ENCODE assay signal across 8 cellular contexts in the genomic region with DNA sequence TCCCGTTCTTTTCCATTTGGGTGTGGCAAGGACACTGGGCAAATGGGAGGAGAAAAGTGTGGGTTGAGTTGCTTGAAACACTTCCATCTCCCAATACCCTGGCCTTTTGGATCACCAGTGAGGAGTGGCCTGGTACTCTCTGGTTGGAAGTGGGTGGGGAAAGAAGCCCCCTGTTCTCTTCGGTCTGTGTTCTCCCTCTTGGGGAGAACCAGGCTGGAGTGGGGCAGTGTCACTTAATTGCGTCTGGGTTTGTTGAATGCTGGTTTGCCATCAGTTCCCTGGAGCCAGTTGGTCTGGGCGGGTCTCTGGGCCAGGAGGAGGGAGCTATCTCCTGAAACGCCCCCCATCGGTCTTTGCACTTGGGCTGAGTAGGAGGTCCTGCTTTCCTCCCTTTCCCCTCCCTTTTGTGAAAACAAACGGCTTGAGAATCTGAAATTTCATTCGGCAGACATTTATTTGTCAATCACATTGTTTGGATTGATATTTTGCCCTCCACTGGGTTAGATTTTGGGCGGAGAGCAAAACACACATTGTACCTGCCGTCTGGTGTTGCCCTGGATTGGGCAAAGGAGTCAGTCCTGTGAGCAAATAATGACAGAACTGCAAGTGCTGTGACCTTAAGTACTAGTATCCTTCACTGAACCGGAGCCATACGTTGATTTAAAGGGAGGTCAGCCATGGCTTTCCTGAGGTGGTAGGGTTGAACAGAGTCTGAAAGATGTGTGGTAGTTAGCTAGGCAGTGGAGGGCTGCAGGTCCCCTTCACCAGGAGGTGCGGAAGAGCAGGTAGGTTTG. TPM values are rescaled to one million over a fixed set of nuclear protein-coding genes. Genes with fewer than 3 reads are reported as not detected.
A peak's percentile ranks its signal among the peaks of the same experiment; 100 is the strongest.
DNase-seq lines count a peak whose midpoint lies in the region; ATAC-seq and TF ChIP-seq lines count a peak whose summit lies in the region.

No MANE protein-coding gene starts in this region.

- H3K4me1 ChIP-seq in OCI-LY7 (ENCODE audit: insufficient read depth, low read length, poor library complexity, severe bottlenecking) (peaks cover 3% of the 10 kb centered on the region), esophagus muscularis mucosa (peaks cover 28 to 53% (median 48%) of the 10 kb centered on the region in 4 donors), prostate gland (replicated peaks) (peaks cover 5% of the 10 kb centered on the region)

- TF ChIP-seq POLR2A in esophagus muscularis mucosa (IDR thresholded peaks at IDR 0.05; ENCODE audit: low read depth) (no peak), prostate gland (IDR thresholded peaks at IDR 0.05) (no peak)

- no peaks in the 10 kb centered on the region for H3K9me3 ChIP-seq in OCI-LY7 (ENCODE audit: low read length)
- no peaks in the 10 kb centered on the region for H3K9me3 ChIP-seq in esophagus muscularis mucosa
- no peaks in the 10 kb centered on the region for H3K9me3 ChIP-seq in prostate gland

- H3K4me2 ChIP-seq in OCI-LY7 (ENCODE audit: low read length), result peak overlapping the region; percentile 62

- no peaks in the 10 kb centered on the region for H3K27me3 ChIP-seq in esophagus muscularis mucosa
- H3K27me3 ChIP-seq in prostate gland (replicated peaks; ENCODE audit: insufficient read depth), result no peaks in the 10 kb centered on the region

- no peaks in the 10 kb centered on the region for H3K36me3 ChIP-seq in OCI-LY7 (ENCODE audit: insufficient read depth, low read length)
- H3K36me3 ChIP-seq in esophagus muscularis mucosa, result no peaks in the 10 kb centered on the region
- no peaks in the 10 kb centered on the region for H3K36me3 ChIP-seq in prostate gland

- H3K9me2 ChIP-seq in OCI-LY7 (ENCODE audit: insufficient read depth, low read length), result no peaks in the 10 kb centered on the region

- 0 out of 2 replicates have a peak, but pooled peaks cover 4% of the 10 kb centered on the region for H4K20me1 ChIP-seq in OCI-LY7 (ENCODE audit: insufficient read depth, low read length)

- 65% methylated on average over 13 of the region's 13 CpGs for WGBS in esophagus muscularis mucosa
- 62% methylated on average over 13 of the region's 13 CpGs for WGBS in prostate gland

- intact Hi-C loops in OCI-LY7 (cut with micrococcal nuclease; ENCODE audit: unreplicated experiment), result no loop called here
- intact Hi-C loops in esophagus muscularis mucosa (cut with DNase I), result loop anchor here (10.0 kb wide), 1 partner anchor 136 kb away; the partner anchor contains the start of gene SEC22A
- intact Hi-C loops in prostate gland (cut with DNase I), result no loop called here

- H3K4me3 ChIP-seq in OCI-LY7 (ENCODE audit: low read depth, low read length, poor library complexity, severe bottlenecking), result peak overlapping the region; percentile 80
- peak overlapping the region; percentile 83 to 95 (median 86) for H3K4me3 ChIP-seq in esophagus muscularis mucosa
- H3K4me3 ChIP-seq in prostate gland, result peak overlapping the region; percentile 74 to 92

- H3K27ac ChIP-seq in OCI-LY7 (ENCODE audit: low read depth, low read length, poor library complexity, severe bottlenecking), result no peak overlapping the region
- H3K27ac ChIP-seq in esophagus muscularis mucosa (replicated peaks in 1 of 4), result peak overlapping the region in 3 of 4 donors; percentile 75 to 92 (median 78)
- H3K27ac ChIP-seq in prostate gland, result peak overlapping the region; percentile 71 to 76
- H3K27ac ChIP-seq in caudate nucleus (ENCODE audit: low read depth, low read length), result no peak overlapping the region

- POLR2A ChIA-PET in OCI-LY7 (lab: Charles Lee), result no interaction called here

- no peak for ATAC-seq in omental fat pad (ENCODE audit: low FRiP score)

- TF ChIP-seq CTCF in OCI-LY7 (conservative IDR thresholded peaks at IDR 0.05; ENCODE audit: low read length), result no peak
- no peak for TF ChIP-seq CTCF in esophagus muscularis mucosa (IDR thresholded peaks at IDR 0.05)
- TF ChIP-seq CTCF in prostate gland (IDR thresholded peaks at IDR 0.05), result no peak
- no peak for TF ChIP-seq CTCF in omental fat pad (IDR thresholded peaks at IDR 0.05)

- H2AFZ ChIP-seq in OCI-LY7 (ENCODE audit: low read length), result no peak overlapping the region

- BruUV-seq in OCI-LY7 (replicated peaks; lab: Mats Ljungman, UMichigan), result TSS peak; percentile 62

- H3K79me2 ChIP-seq in OCI-LY7 (ENCODE audit: insufficient read depth, low read depth, low read length), result peaks cover 11% of the 10 kb centered on the region; the same call in 1 of the 2 replicates

- TF ChIP-seq EP300 in esophagus muscularis mucosa (IDR thresholded peaks at IDR 0.05), result no peak

- CTCF ChIA-PET in OCI-LY7 (lab: Charles Lee; ENCODE audit: unreplicated experiment), result no interaction called here

- DNase-seq in GM03348 (ENCODE audit: low spot score), result peak; percentile 61
- DNase-seq in OCI-LY7 (ENCODE audit: low spot score), result no peak
- DNase-seq in esophagus muscularis mucosa (ENCODE audit: extremely low spot score), result no peak
- peak; percentile 40 for DNase-seq in prostate gland (ENCODE audit: low spot score)
- no peak for DNase-seq in NCI-H1417 (lab: John Stamatoyannopoulos, UW)
- DNase-seq in caudate nucleus (lab: John Stamatoyannopoulos, UW), result no peak
- DNase-seq in inferior parietal cortex (ENCODE audit: extremely low spot score), result no peak
- DNase-seq in omental fat pad (ENCODE audit: low spot score), result no peak

RNA-seq across cellular contexts. Expression of gene PDIA5, which starts 1.6 kb away (rescaled TPM):
- 4.8 and 8.1 TPM in 2 replicates for total RNA-seq in OCI-LY7 (2014; rRNA removed; shearing (Covaris generic))
- total RNA-seq in OCI-LY7 (2022), result 8.1 and 11.7 TPM in 2 replicates
- total RNA-seq in esophagus muscularis mucosa, result 10 to 100 TPM; 12.5 to 16.4 (median 15.1) TPM
- total RNA-seq in prostate gland, result 10 to 100 TPM; 67.9 to 75.9 TPM
- total RNA-seq in omental fat pad, result 10 to 100 TPM; 12.0 to 21.0 (median 15.8) TPM

RNA-seq across cellular contexts. Expression of gene SEMA5B, which starts 40.9 kb away (rescaled TPM):
- total RNA-seq in OCI-LY7 (2014; rRNA removed; shearing (Covaris generic)), result 0.13 and 0.41 TPM in 2 replicates
- total RNA-seq in OCI-LY7 (2022) (1.2 and 2.3 TPM in 2 replicates), esophagus muscularis mucosa (1 to 10 TPM in 1 of 4 donors, under 1 TPM in 3; under 0.01 to 1.6 (median 0.34) TPM), prostate gland (1 to 10 TPM in 1 of 2 donors, under 1 TPM in 1; 0.09 to 2.9 TPM), omental fat pad (1 to 10 TPM in 1 of 4 donors, under 1 TPM in 3; 0.16 to 1.2 (median 0.70) TPM)

Comparison
In these comparisons a context has a peak if more than half of its experiments do, and no peak if none do; other contexts are left out.
1. DNase-seq: peak in GM03348 (single experiment) and prostate gland (single experiment); none in OCI-LY7 (single experiment), esophagus muscularis mucosa (single experiment), NCI-H1417 (0 of 3), caudate nucleus (0 of 61), inferior parietal cortex (single experiment) and omental fat pad (single experiment).
2. H3K27ac ChIP-seq: peak in esophagus muscularis mucosa (3 of 4) and prostate gland (2 of 2); none in OCI-LY7 (single experiment) and caudate nucleus (single experiment).
3. Peak in every context shown above with its lines, with median percentiles within 50 percentile points of each other: H3K4me3 ChIP-seq.